In the genomic region with DNA sequence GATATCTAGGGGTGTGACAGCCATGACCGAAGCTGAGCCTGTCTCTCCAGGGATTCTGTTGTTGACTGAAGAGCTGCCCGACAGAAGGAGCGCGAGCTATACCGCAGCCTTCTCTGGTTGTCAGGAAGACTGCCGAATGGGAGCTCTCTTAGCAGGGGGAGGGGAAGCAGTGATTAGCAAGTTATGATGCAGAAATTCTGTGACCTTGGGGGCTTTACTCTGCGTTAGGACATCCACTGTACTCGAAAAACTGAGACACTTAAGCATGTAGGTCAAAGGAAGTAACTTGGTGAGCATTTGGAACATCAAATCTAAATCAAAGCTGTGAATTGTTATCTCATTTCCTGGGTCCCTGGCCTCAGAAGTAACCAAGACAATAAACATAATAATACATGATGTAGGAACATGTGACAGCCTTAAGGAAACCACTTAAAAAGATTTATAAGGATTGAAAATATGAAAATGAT, we compare ENCODE assay signal across 28 cellular contexts.
DNase-seq lines count a peak whose midpoint lies in the region; ATAC-seq lines count a peak whose summit lies in the region.
"Had no signal": no experiment of that assay in that cellular context is flagged by ENCODE, and none has a peak within 500 bp of the region (broad histone marks: within the 10 kb centered on the region; RNA-seq: fewer than 3 reads in every experiment).

No MANE protein-coding gene starts in this region.

- H3K4me1 Mint-ChIP-seq in activated CD4-positive, alpha-beta memory T cell treated with anti-CD3 and anti-CD28 coated beads for 36 hours (ENCODE audit: low read depth) = peaks cover 7% of the 10 kb centered on the region
- no peaks in the 10 kb centered on the region for H3K4me1 Mint-ChIP-seq in activated CD4-positive, alpha-beta memory T cell treated with anti-CD3 and anti-CD28 coated beads, Interleukin-2, amount 10 ng/mL, durations not matched to agents 7 days and 5 days

- H3K9me3 ChIP-seq in effector memory CD4-positive, alpha-beta T cell (ENCODE audit: control insufficient read depth, low read length) = no peaks in the 10 kb centered on the region
- H3K9me3 ChIP-seq: body of pancreas, spleen, transverse colon had no signal

- CTCF ChIA-PET in activated CD4-positive, alpha-beta memory T cell treated with anti-CD3 and anti-CD28 coated beads for 36 hours (lab: Charles Lee) = interaction anchor here (0.9 kb wide), 1 partner anchor 51 kb away, joined by 3 read pairs; no protein-coding TSS in a partner anchor
- CTCF ChIA-PET in activated CD4-positive, alpha-beta memory T cell treated with anti-CD3 and anti-CD28 coated beads, Interleukin-2, amount 10 ng/mL, durations not matched to agents 7 days and 5 days (lab: Charles Lee) = interaction anchor here (0.6 kb wide), 1 partner anchor 34 kb away, joined by 3 read pairs; no protein-coding TSS in a partner anchor

- H3K36me3 Mint-ChIP-seq in activated CD4-positive, alpha-beta memory T cell treated with anti-CD3 and anti-CD28 coated beads for 36 hours = peaks cover 12% of the 10 kb centered on the region
- peaks cover 18% of the 10 kb centered on the region for H3K36me3 Mint-ChIP-seq in activated CD4-positive, alpha-beta memory T cell treated with anti-CD3 and anti-CD28 coated beads, Interleukin-2, amount 10 ng/mL, durations not matched to agents 7 days and 5 days (ENCODE audit: low read depth)

- no peak for ATAC-seq in esophagus mucosa
- ATAC-seq in GM21529 (IDR thresholded peaks at IDR 0.05; ENCODE audit: unreplicated experiment) = no peak
- ATAC-seq: body of pancreas, foreskin keratinocyte had no signal

- H3K27ac ChIP-seq in effector memory CD4-positive, alpha-beta T cell (ENCODE audit: insufficient read depth, low read length, poor library complexity, severe bottlenecking) = peak overlapping the region; percentile 91
- H3K27ac ChIP-seq: body of pancreas, C4-2B, epithelial cell of prostate, foreskin keratinocyte, transverse colon had no signal

- no peaks in the 10 kb centered on the region for H3K9me3 Mint-ChIP-seq in activated CD4-positive, alpha-beta memory T cell treated with anti-CD3 and anti-CD28 coated beads for 36 hours
- H3K9me3 Mint-ChIP-seq in activated CD4-positive, alpha-beta memory T cell treated with anti-CD3 and anti-CD28 coated beads, Interleukin-2, amount 10 ng/mL, durations not matched to agents 7 days and 5 days = no peaks in the 10 kb centered on the region
- H3K9me3 Mint-ChIP-seq: activated T-helper 1 cell treated with anti-CD3 and anti-CD28 coated beads, Interleukin-12 subunit alpha, Interleukin-12 subunit beta, Interleukin-2, Interleukin-4 antibody, amounts not matched to agents 30 ng/mL and 10 ng/mL and 1 ng/mL, durations not matched to agents 14 hours and 24 hours and 36 hours; stimulated activated naive CD8-positive, alpha-beta T cell treated with anti-CD3 and anti-CD28 coated beads, Interleukin-15, Interleukin-2, amounts not matched to agents 100 ng/mL and 50 ng/mL, for 24 hours had no signal

- H3K36me3 ChIP-seq in effector memory CD4-positive, alpha-beta T cell (ENCODE audit: control insufficient read depth, insufficient read depth, low read length) = peaks cover 9% of the 10 kb centered on the region

- no peak overlapping the region for H3K4me3 Mint-ChIP-seq in activated CD4-positive, alpha-beta memory T cell treated with anti-CD3 and anti-CD28 coated beads for 36 hours
- no peak overlapping the region for H3K4me3 Mint-ChIP-seq in activated CD4-positive, alpha-beta memory T cell treated with anti-CD3 and anti-CD28 coated beads, Interleukin-2, amount 10 ng/mL, durations not matched to agents 7 days and 5 days
- H3K4me3 Mint-ChIP-seq: activated T-helper 1 cell treated with anti-CD3 and anti-CD28 coated beads, Interleukin-12 subunit alpha, Interleukin-12 subunit beta, Interleukin-2, Interleukin-4 antibody, amounts not matched to agents 30 ng/mL and 10 ng/mL and 1 ng/mL, durations not matched to agents 14 hours and 24 hours and 36 hours; stimulated activated naive CD8-positive, alpha-beta T cell treated with anti-CD3 and anti-CD28 coated beads, Interleukin-15, Interleukin-2, amounts not matched to agents 100 ng/mL and 50 ng/mL, for 24 hours had no signal

- H3K4me1 ChIP-seq in effector memory CD4-positive, alpha-beta T cell (ENCODE audit: control insufficient read depth, insufficient read depth, low read length, poor library complexity, severe bottlenecking) = peaks cover 31% of the 10 kb centered on the region
- H3K4me1 ChIP-seq: body of pancreas, foreskin keratinocyte, spleen, transverse colon had no signal

- no peaks in the 10 kb centered on the region for H3K27me3 Mint-ChIP-seq in activated CD4-positive, alpha-beta memory T cell treated with anti-CD3 and anti-CD28 coated beads for 36 hours
- no peaks in the 10 kb centered on the region for H3K27me3 Mint-ChIP-seq in activated CD4-positive, alpha-beta memory T cell treated with anti-CD3 and anti-CD28 coated beads, Interleukin-2, amount 10 ng/mL, durations not matched to agents 7 days and 5 days
- H3K27me3 Mint-ChIP-seq: stimulated activated naive CD8-positive, alpha-beta T cell treated with anti-CD3 and anti-CD28 coated beads, Interleukin-15, Interleukin-2, amounts not matched to agents 100 ng/mL and 50 ng/mL, for 24 hours had no signal

- no peak overlapping the region for H3K27ac Mint-ChIP-seq in activated CD4-positive, alpha-beta memory T cell treated with anti-CD3 and anti-CD28 coated beads for 36 hours
- no peak overlapping the region for H3K27ac Mint-ChIP-seq in activated CD4-positive, alpha-beta memory T cell treated with anti-CD3 and anti-CD28 coated beads, Interleukin-2, amount 10 ng/mL, durations not matched to agents 7 days and 5 days
- H3K27ac Mint-ChIP-seq: activated T-helper 1 cell treated with anti-CD3 and anti-CD28 coated beads, Interleukin-12 subunit alpha, Interleukin-12 subunit beta, Interleukin-2, Interleukin-4 antibody, amounts not matched to agents 30 ng/mL and 10 ng/mL and 1 ng/mL, durations not matched to agents 14 hours and 24 hours and 36 hours; stimulated activated naive CD8-positive, alpha-beta T cell treated with anti-CD3 and anti-CD28 coated beads, Interleukin-15, Interleukin-2, amounts not matched to agents 100 ng/mL and 50 ng/mL, for 24 hours had no signal

- no peak overlapping the region for H3K4me3 ChIP-seq in effector memory CD4-positive, alpha-beta T cell (ENCODE audit: insufficient read depth, low read depth, low read length, poor library complexity, severe bottlenecking)
- H3K4me3 ChIP-seq: body of pancreas, lung, spleen, transverse colon had no signal

- POLR2A ChIA-PET in activated CD4-positive, alpha-beta memory T cell treated with anti-CD3 and anti-CD28 coated beads for 36 hours (lab: Charles Lee) = interaction anchor here (1.2 kb wide), 2 partner anchors 9 to 84 kb away, joined by 3 to 6 read pairs; no protein-coding TSS in a partner anchor
- POLR2A ChIA-PET in activated CD4-positive, alpha-beta memory T cell treated with anti-CD3 and anti-CD28 coated beads, Interleukin-2, amount 10 ng/mL, durations not matched to agents 7 days and 5 days (lab: Charles Lee) = interaction anchor here (1.0 to 1.5 kb wide), 2 partner anchors 10 to 198 kb away, joined by 4 to 5 read pairs; a partner anchor contains a TSS

- intact Hi-C loops in activated CD4-positive, alpha-beta memory T cell treated with anti-CD3 and anti-CD28 coated beads for 36 hours (cut with micrococcal nuclease) = no loop called here

- DNase-seq in activated CD4-positive, alpha-beta memory T cell treated with anti-CD3 and anti-CD28 coated beads for 36 hours = peak; percentile 21
- no peak for DNase-seq in activated CD4-positive, alpha-beta memory T cell treated with anti-CD3 and anti-CD28 coated beads, Interleukin-2, amount 10 ng/mL, durations not matched to agents 7 days and 5 days
- peak; percentile 85 for DNase-seq in D341Med (ENCODE audit: low spot score)
- DNase-seq in T-helper 1 cell = peak in 3 of 5 donors; percentile 28 to 34 (median 30)
- DNase-seq in effector memory CD4-positive, alpha-beta T cell = peak; percentile 50 to 60 (median 57)
- DNase-seq in NCI-H2196 (lab: John Stamatoyannopoulos, UW; ENCODE audit: unreplicated experiment) = no peak
- DNase-seq: activated CD8-positive, alpha-beta memory T cell treated with anti-CD3 and anti-CD28 coated beads for 24 hours; dermis blood vessel endothelial cell; DMS79; foreskin keratinocyte; H7; islet precursor cell; NCI-H1694 treated with DMSO at 0.1 percent for 48 hours; NCI-H446; NK-92 treated with Interleukin-12 subunit alpha and Interleukin-12 subunit beta, amount 100 ng/mL, for 24 hours; occipital lobe; RPMI8226; spleen; stimulated activated CD4-positive, alpha-beta T cell treated with anti-CD3 and anti-CD28 coated beads, Interleukin-4, amount 100 ng/mL, for 24 hours; transverse colon had no signal

- H3K27me3 ChIP-seq in effector memory CD4-positive, alpha-beta T cell (replicated peaks; ENCODE audit: control insufficient read depth, insufficient read depth, low read length, poor library complexity, severe bottlenecking) = no peaks in the 10 kb centered on the region
- H3K27me3 ChIP-seq: body of pancreas, foreskin keratinocyte, spleen, transverse colon had no signal

Comparison
In these comparisons a context has a peak if more than half of its experiments do, and no peak if none do; other contexts are left out.
1. DNase-seq: peak in activated CD4-positive, alpha-beta memory T cell treated with anti-CD3 and anti-CD28 coated beads for 36 hours (single experiment), D341Med (single experiment), T-helper 1 cell (3 of 5) and effector memory CD4-positive, alpha-beta T cell (3 of 3); none in activated CD4-positive, alpha-beta memory T cell treated with anti-CD3 and anti-CD28 coated beads, Interleukin-2, amount 10 ng/mL, durations not matched to agents 7 days and 5 days (single experiment) and NCI-H2196 (single experiment).